ENCODE assay signal across 33 cellular contexts in the genomic region with DNA sequence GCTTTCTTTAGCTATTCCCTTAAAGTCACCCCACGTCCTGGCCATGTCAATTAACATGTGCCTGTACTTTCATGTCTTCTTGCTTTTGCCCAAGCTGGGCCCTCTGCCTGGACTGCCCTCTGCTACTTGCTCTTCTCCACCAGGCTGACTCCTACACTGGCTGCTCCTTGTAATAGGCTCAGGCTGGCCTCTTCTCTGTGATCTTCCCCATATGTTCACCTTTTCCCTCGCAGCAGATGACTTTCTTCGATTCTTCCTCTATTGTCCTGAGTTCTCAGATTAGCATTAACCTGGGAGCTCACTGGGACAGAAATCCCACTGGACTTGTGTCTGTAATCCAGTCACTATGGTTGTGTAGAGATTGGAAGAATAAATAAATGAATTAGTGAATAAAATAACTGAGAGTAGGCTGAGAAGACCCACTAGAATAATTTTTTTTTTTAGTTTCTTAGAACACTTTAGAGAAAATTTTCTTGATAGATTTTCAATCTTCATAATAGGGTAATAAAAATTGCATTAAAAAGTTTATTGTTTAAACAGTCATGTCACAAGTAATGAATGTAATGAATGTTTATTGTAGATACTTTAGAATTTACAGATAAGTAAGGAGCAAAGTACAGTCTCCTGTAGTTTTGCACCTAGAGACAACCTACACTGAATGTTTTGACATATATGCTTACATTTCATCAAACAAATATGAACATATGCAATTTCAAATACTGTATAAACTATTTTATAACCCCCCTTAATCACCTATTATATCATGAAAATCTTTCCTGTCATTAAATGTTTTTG. TPM values are rescaled to one million over a fixed set of nuclear protein-coding genes. Genes with fewer than 3 reads are reported as not detected.
DNase-seq lines count a peak whose midpoint lies in the region; ATAC-seq and TF ChIP-seq lines count a peak whose summit lies in the region.
"Had no signal": no experiment of that assay in that cellular context is flagged by ENCODE, and none has a peak within 500 bp of the region (broad histone marks: within the 10 kb centered on the region; RNA-seq: fewer than 3 reads in every experiment).

No MANE protein-coding gene starts in this region.

- no peak overlapping the region for H2AK5ac ChIP-seq in mesenchymal stem cell (ENCODE audit: low read length, severe bottlenecking)

- no peak overlapping the region for H2AFZ ChIP-seq in mesenchymal stem cell (ENCODE audit: low read depth, low read length)

- no peak for TF ChIP-seq EP300 in transverse colon (IDR thresholded peaks at IDR 0.05; ENCODE audit: low read depth)

- H3K4me1 ChIP-seq in Peyer's patch (peaks cover 0 to 15% (median 0%) of the 10 kb centered on the region in 4 donors), mesenchymal stem cell (ENCODE audit: control insufficient read depth, insufficient read depth, low read depth, low read length) (no peaks in the 10 kb centered on the region), transverse colon (peaks cover 0 to 26% (median 19%) of the 10 kb centered on the region in 4 donors)
- H3K4me1 ChIP-seq: prostate gland, SJSA1 had no signal

- in situ Hi-C loops in transverse colon (cut with MboI; ENCODE audit: low pct_ligation_motif_present in 1 of 4, low pct_unique_long_range_greater_than_20kb in 1 of 4, low sequenced_read_pairs in 3 of 4): no loop called here

- no peak for ATAC-seq in HG03432 (IDR thresholded peaks at IDR 0.05; ENCODE audit: unreplicated experiment)
- ATAC-seq: CD8-positive, alpha-beta T cell; effector memory CD8-positive, alpha-beta T cell had no signal

- H3K27me3 ChIP-seq in Peyer's patch (no peaks in the 10 kb centered on the region), mesenchymal stem cell (ENCODE audit: control insufficient read depth in 1 of 2, insufficient read depth in 1 of 2, low read length in 2 of 2) (no peaks in the 10 kb centered on the region), transverse colon (no peaks in the 10 kb centered on the region)
- H3K27me3 ChIP-seq: SJSA1, upper lobe of left lung had no signal

- no peak overlapping the region for H3K23ac ChIP-seq in mesenchymal stem cell (ENCODE audit: low read length in 2 of 2)

- H3K9ac ChIP-seq in mesenchymal stem cell (ENCODE audit: low read length): no peak overlapping the region

- H3K4me3 ChIP-seq in Peyer's patch (no peak overlapping the region), mesenchymal stem cell (ENCODE audit: insufficient read depth in 1 of 2, low read depth in 1 of 2, low read length in 2 of 2) (no peak overlapping the region), transverse colon (no peak overlapping the region)
- H3K4me3 ChIP-seq: prostate gland, SJSA1, upper lobe of left lung had no signal

- no peaks in the 10 kb centered on the region for H3K9me3 ChIP-seq in Peyer's patch
- H3K9me3 ChIP-seq in mesenchymal stem cell (ENCODE audit: control insufficient read depth, low read length): no peaks in the 10 kb centered on the region
- no peaks in the 10 kb centered on the region for H3K9me3 ChIP-seq in transverse colon
- H3K9me3 ChIP-seq: prostate gland, SJSA1, upper lobe of left lung had no signal

- no peak overlapping the region for H3K14ac ChIP-seq in mesenchymal stem cell (ENCODE audit: low read length in 2 of 2)

- H2BK120ac ChIP-seq in mesenchymal stem cell (ENCODE audit: low read depth, low read length): no peak overlapping the region

- no peaks in the 10 kb centered on the region for H3K36me3 ChIP-seq in Peyer's patch
- no peaks in the 10 kb centered on the region for H3K36me3 ChIP-seq in mesenchymal stem cell (ENCODE audit: control insufficient read depth in 1 of 2, insufficient read depth in 2 of 2, low read depth in 1 of 2, low read length in 2 of 2)
- H3K36me3 ChIP-seq in transverse colon: no peaks in the 10 kb centered on the region
- H3K36me3 ChIP-seq: prostate gland, SJSA1, upper lobe of left lung had no signal

- DNase-seq in NCI-H82 (lab: John Stamatoyannopoulos, UW): peak; percentile 44
- DNase-seq in NCI-H82 treated with DMSO at 0.1 percent for 48 hours (lab: John Stamatoyannopoulos, UW; ENCODE audit: unreplicated experiment): no peak
- peak in 1 of 3 donors; percentile 54 for DNase-seq in Peyer's patch
- DNase-seq in mesenchymal stem cell: no peak
- no peak for DNase-seq in transverse colon
- no peak for DNase-seq in NCI-H1048 (lab: John Stamatoyannopoulos, UW)
- no peak for DNase-seq in iPS-NIHi7 (ENCODE audit: extremely low spot score)
- DNase-seq: activated CD4-positive, alpha-beta T cell treated with anti-CD3 and anti-CD28 coated beads, Interleukin-2, amount 10 ng/mL, durations not matched to agents 7 days and 5 days; activated effector memory CD4-positive, alpha-beta T cell treated with Interleukin-2 at 50 U/mL for 16 hours; activated T-cell treated with anti-CD3 and anti-CD28 coated beads, Interleukin-2, amount 50 U/mL, for 1 hour; AML-193; CD8-positive, alpha-beta T cell; central memory CD4-positive, alpha-beta T cell; effector memory CD8-positive, alpha-beta T cell; EL; GOT3; HFFc6; islet precursor cell; KG1; left ventricle myocardium superior; MM.1S; naive B cell; NCI-H1436 treated with DMSO at 0.1 percent for 48 hours; NCI-H226; NCI-H526 treated with DMSO at 0.1 percent for 48 hours; stimulated activated CD4-positive, alpha-beta T cell treated with anti-CD3 and anti-CD28 coated beads, Interleukin-12 subunit alpha, Interleukin-12 subunit beta, amount 100 ng/mL, for 4 hours; stimulated activated CD4-positive, alpha-beta T cell treated with anti-CD3 and anti-CD28 coated beads, Interleukin-4, amount 100 ng/mL, for 4 hours; substantia nigra; T1000 had no signal

- H2BK15ac ChIP-seq in mesenchymal stem cell (ENCODE audit: low read depth, poor library complexity, severe bottlenecking): no peak overlapping the region

- H3K27ac ChIP-seq in Peyer's patch: peak overlapping the region in 3 of 4 donors; percentile 33 to 56 (median 55)
- H3K27ac ChIP-seq in mesenchymal stem cell (ENCODE audit: low read length, poor library complexity, severe bottlenecking): no peak overlapping the region
- H3K27ac ChIP-seq in transverse colon: peak overlapping the region; percentile 21 to 63 (median 40)
- H3K27ac ChIP-seq: SJSA1 had no signal

- peak overlapping the region in 1 of 2 experiments; percentile 86 for H3K18ac ChIP-seq in mesenchymal stem cell (ENCODE audit: low read depth in 1 of 2, low read length in 2 of 2)

- WGBS in mesenchymal stem cell: 85% methylated on average over 3 of the region's 3 CpGs
- 44 to 56% methylated on average over 1 to 3 of the region's 3 CpGs for WGBS in transverse colon (ENCODE audit: low coverage in 1 of 2), 2 donors

- intact Hi-C loops in transverse colon (cut with DNase I; ENCODE audit: low total_unique reads): no loop called here

- H2BK12ac ChIP-seq in mesenchymal stem cell (ENCODE audit: low read length in 2 of 2): no peak overlapping the region

- peak overlapping the region; percentile 31 for H4K91ac ChIP-seq in mesenchymal stem cell (ENCODE audit: low read length)

- H3K4me2 ChIP-seq in mesenchymal stem cell (ENCODE audit: low read length, poor library complexity, severe bottlenecking): no peak overlapping the region

- TF ChIP-seq POLR2A in Peyer's patch (IDR thresholded peaks at IDR 0.05) (no peak), transverse colon (IDR thresholded peaks at IDR 0.05) (no peak)

- H3K79me1 ChIP-seq in mesenchymal stem cell (replicated peaks; ENCODE audit: low read length, poor library complexity, severe bottlenecking): no peaks in the 10 kb centered on the region

- H3K4ac ChIP-seq in mesenchymal stem cell (ENCODE audit: low read depth in 1 of 2, low read length in 2 of 2): no peak overlapping the region

- H4K8ac ChIP-seq in mesenchymal stem cell (ENCODE audit: low read length): no peak overlapping the region

- no peak overlapping the region for H2BK5ac ChIP-seq in mesenchymal stem cell (ENCODE audit: low read depth, low read length, poor library complexity, severe bottlenecking)

- TF ChIP-seq CTCF in Peyer's patch (IDR thresholded peaks at IDR 0.05) (peak in 1 of 6 experiments; percentile 7), transverse colon (IDR thresholded peaks at IDR 0.05) (no peak)

RNA-seq across cellular contexts. Expression of gene TNFSF15, which starts 47.4 kb away (rescaled TPM):
- total RNA-seq in Peyer's patch (1 to 10 TPM in 3 of 4 donors, under 1 TPM in 1; 0.83 to 2.3 (median 1.6) TPM), transverse colon (1 to 10 TPM in 3 of 4 donors, under 1 TPM in 1; 0.37 to 2.0 (median 1.9) TPM)
- 7.4 TPM for polyA plus RNA-seq in mesenchymal stem cell (2013, experiment 1 of 2)
- 7.3 TPM for polyA plus RNA-seq in mesenchymal stem cell (2013, experiment 2 of 2)
- total RNA-seq: CD8-positive, alpha-beta T cell; left ventricle myocardium superior; SJSA1 had no signal
